Comparison of ENCODE assay signal across 1 cellular context in the genomic region with DNA sequence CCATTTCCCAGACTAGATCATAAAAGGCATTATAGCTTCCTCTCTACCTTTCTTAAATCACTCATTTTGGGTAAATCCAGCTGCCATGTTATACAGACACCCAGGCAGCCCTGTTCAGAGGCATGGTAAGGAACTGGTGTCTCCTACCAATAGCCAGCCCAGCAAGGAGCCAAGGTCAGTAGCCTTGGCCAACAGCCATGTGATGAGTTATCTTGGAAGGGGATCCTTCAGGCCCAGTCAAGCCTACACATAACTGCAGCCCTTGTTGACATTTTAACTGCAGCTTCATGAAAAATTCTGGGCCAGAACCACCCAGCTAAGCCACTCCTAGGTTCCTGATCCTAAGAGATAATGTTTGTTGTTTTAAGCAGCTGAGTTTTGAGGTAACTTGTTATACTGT.
TF ChIP-seq lines count a peak whose summit lies in the region.

No MANE protein-coding gene starts in this region.

TF ChIP-seq in GM23338, 12 proteins besides CTCF, POLR2A, EP300 and RAD21 (continued from another document):
- TF ChIP-seq, protein P1, sequence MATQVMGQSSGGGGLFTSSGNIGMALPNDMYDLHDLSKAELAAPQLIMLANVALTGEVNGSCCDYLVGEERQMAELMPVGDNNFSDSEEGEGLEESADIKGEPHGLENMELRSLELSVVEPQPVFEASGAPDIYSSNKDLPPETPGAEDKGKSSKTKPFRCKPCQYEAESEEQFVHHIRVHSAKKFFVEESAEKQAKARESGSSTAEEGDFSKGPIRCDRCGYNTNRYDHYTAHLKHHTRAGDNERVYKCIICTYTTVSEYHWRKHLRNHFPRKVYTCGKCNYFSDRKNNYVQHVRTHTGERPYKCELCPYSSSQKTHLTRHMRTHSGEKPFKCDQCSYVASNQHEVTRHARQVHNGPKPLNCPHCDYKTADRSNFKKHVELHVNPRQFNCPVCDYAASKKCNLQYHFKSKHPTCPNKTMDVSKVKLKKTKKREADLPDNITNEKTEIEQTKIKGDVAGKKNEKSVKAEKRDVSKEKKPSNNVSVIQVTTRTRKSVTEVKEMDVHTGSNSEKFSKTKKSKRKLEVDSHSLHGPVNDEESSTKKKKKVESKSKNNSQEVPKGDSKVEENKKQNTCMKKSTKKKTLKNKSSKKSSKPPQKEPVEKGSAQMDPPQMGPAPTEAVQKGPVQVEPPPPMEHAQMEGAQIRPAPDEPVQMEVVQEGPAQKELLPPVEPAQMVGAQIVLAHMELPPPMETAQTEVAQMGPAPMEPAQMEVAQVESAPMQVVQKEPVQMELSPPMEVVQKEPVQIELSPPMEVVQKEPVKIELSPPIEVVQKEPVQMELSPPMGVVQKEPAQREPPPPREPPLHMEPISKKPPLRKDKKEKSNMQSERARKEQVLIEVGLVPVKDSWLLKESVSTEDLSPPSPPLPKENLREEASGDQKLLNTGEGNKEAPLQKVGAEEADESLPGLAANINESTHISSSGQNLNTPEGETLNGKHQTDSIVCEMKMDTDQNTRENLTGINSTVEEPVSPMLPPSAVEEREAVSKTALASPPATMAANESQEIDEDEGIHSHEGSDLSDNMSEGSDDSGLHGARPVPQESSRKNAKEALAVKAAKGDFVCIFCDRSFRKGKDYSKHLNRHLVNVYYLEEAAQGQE (IDR thresholded peaks at IDR 0.05; ENCODE audit: unreplicated experiment) = no peak
- TF ChIP-seq, protein P2, sequence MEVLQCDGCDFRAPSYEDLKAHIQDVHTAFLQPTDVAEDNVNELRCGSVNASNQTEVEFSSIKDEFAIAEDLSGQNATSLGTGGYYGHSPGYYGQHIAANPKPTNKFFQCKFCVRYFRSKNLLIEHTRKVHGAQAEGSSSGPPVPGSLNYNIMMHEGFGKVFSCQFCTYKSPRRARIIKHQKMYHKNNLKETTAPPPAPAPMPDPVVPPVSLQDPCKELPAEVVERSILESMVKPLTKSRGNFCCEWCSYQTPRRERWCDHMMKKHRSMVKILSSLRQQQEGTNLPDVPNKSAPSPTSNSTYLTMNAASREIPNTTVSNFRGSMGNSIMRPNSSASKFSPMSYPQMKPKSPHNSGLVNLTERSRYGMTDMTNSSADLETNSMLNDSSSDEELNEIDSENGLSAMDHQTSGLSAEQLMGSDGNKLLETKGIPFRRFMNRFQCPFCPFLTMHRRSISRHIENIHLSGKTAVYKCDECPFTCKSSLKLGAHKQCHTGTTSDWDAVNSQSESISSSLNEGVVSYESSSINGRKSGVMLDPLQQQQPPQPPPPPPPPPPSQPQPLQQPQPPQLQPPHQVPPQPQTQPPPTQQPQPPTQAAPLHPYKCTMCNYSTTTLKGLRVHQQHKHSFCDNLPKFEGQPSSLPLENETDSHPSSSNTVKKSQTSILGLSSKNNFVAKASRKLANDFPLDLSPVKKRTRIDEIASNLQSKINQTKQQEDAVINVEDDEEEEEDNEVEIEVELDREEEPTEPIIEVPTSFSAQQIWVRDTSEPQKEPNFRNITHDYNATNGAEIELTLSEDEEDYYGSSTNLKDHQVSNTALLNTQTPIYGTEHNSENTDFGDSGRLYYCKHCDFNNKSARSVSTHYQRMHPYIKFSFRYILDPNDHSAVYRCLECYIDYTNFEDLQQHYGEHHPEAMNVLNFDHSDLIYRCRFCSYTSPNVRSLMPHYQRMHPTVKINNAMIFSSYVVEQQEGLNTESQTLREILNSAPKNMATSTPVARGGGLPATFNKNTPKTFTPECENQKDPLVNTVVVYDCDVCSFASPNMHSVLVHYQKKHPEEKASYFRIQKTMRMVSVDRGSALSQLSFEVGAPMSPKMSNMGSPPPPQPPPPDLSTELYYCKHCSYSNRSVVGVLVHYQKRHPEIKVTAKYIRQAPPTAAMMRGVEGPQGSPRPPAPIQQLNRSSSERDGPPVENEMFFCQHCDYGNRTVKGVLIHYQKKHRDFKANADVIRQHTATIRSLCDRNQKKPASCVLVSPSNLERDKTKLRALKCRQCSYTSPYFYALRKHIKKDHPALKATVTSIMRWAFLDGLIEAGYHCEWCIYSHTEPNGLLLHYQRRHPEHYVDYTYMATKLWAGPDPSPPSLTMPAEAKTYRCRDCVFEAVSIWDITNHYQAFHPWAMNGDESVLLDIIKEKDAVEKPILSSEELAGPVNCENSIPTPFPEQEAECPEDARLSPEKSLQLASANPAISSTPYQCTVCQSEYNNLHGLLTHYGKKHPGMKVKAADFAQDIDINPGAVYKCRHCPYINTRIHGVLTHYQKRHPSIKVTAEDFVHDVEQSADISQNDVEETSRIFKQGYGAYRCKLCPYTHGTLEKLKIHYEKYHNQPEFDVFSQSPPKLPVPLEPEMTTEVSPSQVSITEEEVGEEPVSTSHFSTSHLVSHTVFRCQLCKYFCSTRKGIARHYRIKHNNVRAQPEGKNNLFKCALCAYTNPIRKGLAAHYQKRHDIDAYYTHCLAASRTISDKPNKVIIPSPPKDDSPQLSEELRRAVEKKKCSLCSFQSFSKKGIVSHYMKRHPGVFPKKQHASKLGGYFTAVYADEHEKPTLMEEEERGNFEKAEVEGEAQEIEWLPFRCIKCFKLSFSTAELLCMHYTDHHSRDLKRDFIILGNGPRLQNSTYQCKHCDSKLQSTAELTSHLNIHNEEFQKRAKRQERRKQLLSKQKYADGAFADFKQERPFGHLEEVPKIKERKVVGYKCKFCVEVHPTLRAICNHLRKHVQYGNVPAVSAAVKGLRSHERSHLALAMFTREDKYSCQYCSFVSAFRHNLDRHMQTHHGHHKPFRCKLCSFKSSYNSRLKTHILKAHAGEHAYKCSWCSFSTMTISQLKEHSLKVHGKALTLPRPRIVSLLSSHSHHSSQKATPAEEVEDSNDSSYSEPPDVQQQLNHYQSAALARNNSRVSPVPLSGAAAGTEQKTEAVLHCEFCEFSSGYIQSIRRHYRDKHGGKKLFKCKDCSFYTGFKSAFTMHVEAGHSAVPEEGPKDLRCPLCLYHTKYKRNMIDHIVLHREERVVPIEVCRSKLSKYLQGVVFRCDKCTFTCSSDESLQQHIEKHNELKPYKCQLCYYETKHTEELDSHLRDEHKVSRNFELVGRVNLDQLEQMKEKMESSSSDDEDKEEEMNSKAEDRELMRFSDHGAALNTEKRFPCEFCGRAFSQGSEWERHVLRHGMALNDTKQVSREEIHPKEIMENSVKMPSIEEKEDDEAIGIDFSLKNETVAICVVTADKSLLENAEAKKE (CRISPR knock-in tag; IDR thresholded peaks at IDR 0.05) = no peak
- TF ChIP-seq NANOG (IDR thresholded peaks at IDR 0.05; ENCODE audit: borderline replicate concordance) (no peak), EZH2phosphoT487 (IDR thresholded peaks at IDR 0.05; ENCODE audit: unreplicated experiment) (no peak), CREB1 (CRISPR knock-in tag; IDR thresholded peaks at IDR 0.05; ENCODE audit: low read depth) (no peak), EZH2 (IDR thresholded peaks at IDR 0.05; ENCODE audit: low read depth, unreplicated experiment) (no peak), JUNB (IDR thresholded peaks at IDR 0.05; ENCODE audit: unreplicated experiment) (no peak)
